In genomic region chr20:9978395-9979004, GRCh38 we compare ENCODE assay signal across 8 cellular contexts. TPM values are rescaled to one million over a fixed set of nuclear protein-coding genes. Genes with fewer than 3 reads are reported as not detected.
DNase-seq lines count a peak whose midpoint lies in the region; ATAC-seq and TF ChIP-seq lines count a peak whose summit lies in the region.

No MANE protein-coding gene starts in this region.

- WGBS in stomach, 5 donors = 18 to 30% (median 23%) methylated on average over 6 of the region's 6 CpGs

- H3K27ac ChIP-seq in stomach = no peak overlapping the region

- DNase-seq in CD1c-positive myeloid dendritic cell (ENCODE audit: extremely low spot score) = peak; percentile 88
- peak; percentile 82 for DNase-seq in NCI-H1092 treated with DMSO at 0.1 percent for 48 hours (lab: John Stamatoyannopoulos, UW)
- DNase-seq in SIG-M5 treated with dmso at 0.1 percent for 504 hours (lab: John Stamatoyannopoulos, UW; ENCODE audit: unreplicated experiment) = peak; percentile 91
- DNase-seq in cerebellar cortex (ENCODE audit: low spot score) = peak; percentile 96
- DNase-seq in kidney epithelial cell (ENCODE audit: low read depth) = peak; percentile 56
- no peak for DNase-seq in stomach

- TF ChIP-seq CTCF in kidney epithelial cell (IDR thresholded peaks at IDR 0.05; ENCODE audit: insufficient read depth, low read length, poor library complexity, severe bottlenecking) (peak; percentile 72), stomach (IDR thresholded peaks at IDR 0.05) (peak in 5 of 7 experiments; percentile 45 to 85 (median 71))

- TF ChIP-seq POLR2A in stomach (IDR thresholded peaks at IDR 0.05) = no peak

- H3K9me3 ChIP-seq in stomach = no peaks in the 10 kb centered on the region

- peaks cover 0 to 6% (median 0%) of the 10 kb centered on the region in 4 donors for H3K4me1 ChIP-seq in stomach

- no peaks in the 10 kb centered on the region for H3K36me3 ChIP-seq in kidney epithelial cell (ENCODE audit: control insufficient read depth, insufficient read depth, low read length)
- H3K36me3 ChIP-seq in stomach = no peaks in the 10 kb centered on the region

- intact Hi-C loops in stomach (cut with DNase I; ENCODE audit: low total_unique reads) = loop anchor here (5.0 to 10.0 kb wide), 2 partner anchors 114 to 456 kb away; partner anchors contain the start of genes MKKS and SLX4IP

- peak; percentile 95 for ATAC-seq in GM18508 (IDR thresholded peaks at IDR 0.05; ENCODE audit: insufficient read depth, unreplicated experiment)
- ATAC-seq in HG02870 (IDR thresholded peaks at IDR 0.05; ENCODE audit: unreplicated experiment) = peak; percentile 97

- TF ChIP-seq EP300 in stomach (IDR thresholded peaks at IDR 0.05) = no peak

- no peak overlapping the region for H3K4me3 ChIP-seq in kidney epithelial cell (ENCODE audit: low read depth, low read length)
- no peak overlapping the region for H3K4me3 ChIP-seq in stomach

- H3K27me3 ChIP-seq in kidney epithelial cell (ENCODE audit: control insufficient read depth, insufficient read depth, low read length) (no peaks in the 10 kb centered on the region), stomach (no peaks in the 10 kb centered on the region)

RNA-seq across cellular contexts. Expression of gene ANKEF1, which starts 56.3 kb away (rescaled TPM):
- total RNA-seq in kidney epithelial cell (7.6 and 8.2 TPM in 2 replicates), stomach (1 to 10 TPM in 4 of 5 donors, under 1 TPM in 1; 0.58 to 9.4 (median 1.3) TPM)
- 1 to 10 TPM; 1.5 to 2.0 (median 1.7) TPM for polyA plus RNA-seq in stomach
